ENCODE assay signal across 4 cellular contexts in genomic region chr11:134444160-134445108, GRCh38. TPM values are rescaled to one million over a fixed set of nuclear protein-coding genes. Genes with fewer than 3 reads are reported as not detected.
"Had no signal": no experiment of that assay in that cellular context is flagged by ENCODE, and none has a peak within 500 bp of the region (broad histone marks: within the 10 kb centered on the region; RNA-seq: fewer than 3 reads in every experiment).

No MANE protein-coding gene starts in this region.

RNA-seq across cellular contexts. Expression of gene B3GAT1, which starts 32.4 kb away (rescaled TPM):
- total RNA-seq: epithelial cell of proximal tubule, osteoblast had no signal
- polyA plus RNA-seq: fibroblast of lung; naive thymus-derived CD8-positive, alpha-beta T cell had no signal
